In the genomic region with DNA sequence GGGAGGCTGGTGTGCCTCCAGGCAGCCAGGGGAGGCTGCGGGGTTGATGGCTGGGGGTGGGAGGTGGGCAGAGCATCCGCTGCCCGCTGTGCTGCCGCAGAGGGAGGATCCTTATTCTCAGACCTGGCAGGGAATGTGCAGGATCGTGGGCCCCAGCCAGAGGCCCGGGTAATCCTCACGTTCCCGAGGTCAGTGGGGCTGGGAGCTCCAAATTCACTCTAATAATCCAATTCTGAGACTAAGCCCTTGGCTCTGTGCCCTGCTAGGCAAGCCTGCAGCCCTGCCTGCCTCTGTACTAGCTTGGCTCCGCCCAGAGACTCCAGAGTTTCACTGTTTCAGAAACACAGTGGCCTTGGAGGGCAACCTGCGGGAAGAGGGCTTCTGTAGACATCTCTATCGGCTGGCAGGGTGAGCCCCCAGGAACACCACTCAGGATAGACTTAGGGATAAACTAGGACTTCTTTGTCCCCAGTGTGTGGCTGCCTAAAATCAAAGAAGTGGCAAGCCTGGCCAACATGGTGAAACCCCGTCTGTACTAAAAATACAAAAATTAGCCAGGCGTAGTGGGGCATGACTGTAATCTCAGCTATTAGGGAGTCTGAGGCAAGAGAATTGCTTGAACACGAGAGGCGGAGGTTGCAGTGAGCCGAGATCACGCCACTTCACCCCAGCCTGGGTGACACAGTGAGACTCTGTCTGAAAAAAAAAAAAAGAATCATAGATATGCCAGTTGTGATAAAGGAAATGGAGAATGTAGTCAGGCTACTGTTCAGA, we compare ENCODE assay signal across 9 cellular contexts. TPM values are rescaled to one million over a fixed set of nuclear protein-coding genes. Genes with fewer than 3 reads are reported as not detected.
DNase-seq lines count a peak whose midpoint lies in the region; ATAC-seq, FAIRE-seq and TF ChIP-seq lines count a peak whose summit lies in the region.
"Had no signal": no experiment of that assay in that cellular context is flagged by ENCODE, and none has a peak within 500 bp of the region (broad histone marks: within the 10 kb centered on the region; RNA-seq: fewer than 3 reads in every experiment).

No MANE protein-coding gene starts in this region.

- TF ChIP-seq CTCF in ascending aorta (IDR thresholded peaks at IDR 0.05), result no peak
- TF ChIP-seq CTCF in glutamatergic neuron (IDR thresholded peaks at IDR 0.05; ENCODE audit: partially characterized antibody, unreplicated experiment), result no peak

- peaks cover 7% of the 10 kb centered on the region for H3K27me3 Mint-ChIP-seq in glutamatergic neuron (ENCODE audit: unreplicated experiment)

- peak; percentile 98 for FAIRE-seq in GM19239 (lab: Jason Lieb, UNC)
- FAIRE-seq: TTC549 had no signal

- no peaks in the 10 kb centered on the region for H3K36me3 Mint-ChIP-seq in glutamatergic neuron (ENCODE audit: unreplicated experiment)

- H3K27ac ChIP-seq in ascending aorta, result peak overlapping the region; percentile 58 to 73

- peak overlapping the region in 1 of 2 donors; percentile 43 for H3K4me3 ChIP-seq in ascending aorta

- peak; percentile 47 for ATAC-seq in HG03135 (IDR thresholded peaks at IDR 0.05; ENCODE audit: unreplicated experiment)

- H3K9me3 ChIP-seq in ascending aorta, result no peaks in the 10 kb centered on the region

- peaks cover 3% of the 10 kb centered on the region for H3K9me3 Mint-ChIP-seq in glutamatergic neuron (ENCODE audit: unreplicated experiment)

- peaks cover 0 to 5% of the 10 kb centered on the region in 2 donors for H3K4me1 ChIP-seq in ascending aorta

- no peaks in the 10 kb centered on the region for H3K36me3 ChIP-seq in ascending aorta

- H3K4me1 Mint-ChIP-seq in glutamatergic neuron (ENCODE audit: low read depth, unreplicated experiment), result no peaks in the 10 kb centered on the region

- DNase-seq in GM19239 (ENCODE audit: insufficient read length, low spot score) (no peak), ascending aorta (ENCODE audit: low spot score in 2 of 2) (peak in 1 of 2 donors; percentile 73), mucosa of gallbladder (ENCODE audit: low spot score) (peak; percentile 48), NCI-H1092 treated with DMSO at 0.1 percent for 48 hours (lab: John Stamatoyannopoulos, UW) (no peak), SKM-1 (lab: John Stamatoyannopoulos, UW; ENCODE audit: unreplicated experiment) (no peak), glutamatergic neuron (no peak)
- DNase-seq in activated CD4-positive, alpha-beta T cell treated with anti-CD3 and anti-CD28 coated beads, Interleukin-2, amount 50 U/mL, for 4 hours, result no peak

- H3K4me3 Mint-ChIP-seq in glutamatergic neuron (ENCODE audit: unreplicated experiment), result no peak overlapping the region

- no peak overlapping the region for H3K27ac Mint-ChIP-seq in glutamatergic neuron (ENCODE audit: unreplicated experiment)

- H3K27me3 ChIP-seq in ascending aorta, result no peaks in the 10 kb centered on the region

- intact Hi-C loops in ascending aorta (cut with DNase I), result loop anchor here (2.0 kb wide), 1 partner anchor 16 kb away; no protein-coding TSS in a partner anchor

RNA-seq across cellular contexts. Expression of a gene that starts 17.7 kb away (rescaled TPM):
- total RNA-seq in ascending aorta, result 47.5 TPM
- 335 TPM for total RNA-seq in mucosa of gallbladder
- 50.8 TPM for total RNA-seq in glutamatergic neuron (ENCODE audit: unreplicated experiment)

RNA-seq across cellular contexts. Expression of a gene that starts 28.8 kb away (rescaled TPM):
- total RNA-seq in ascending aorta (0.32 TPM), mucosa of gallbladder (2.3 TPM), glutamatergic neuron (ENCODE audit: unreplicated experiment) (0.83 TPM)

RNA-seq across cellular contexts. Expression of a gene that starts 41.0 kb away (rescaled TPM):
- 26.8 TPM for total RNA-seq in ascending aorta
- total RNA-seq in mucosa of gallbladder, result 51.7 TPM
- 16.2 TPM for total RNA-seq in glutamatergic neuron (ENCODE audit: unreplicated experiment)

RNA-seq across cellular contexts. Expression of a gene that starts 56.4 kb away (rescaled TPM):
- total RNA-seq in ascending aorta (58.5 TPM), mucosa of gallbladder (36.9 TPM), glutamatergic neuron (ENCODE audit: unreplicated experiment) (8.1 TPM)
